In the genomic region with DNA sequence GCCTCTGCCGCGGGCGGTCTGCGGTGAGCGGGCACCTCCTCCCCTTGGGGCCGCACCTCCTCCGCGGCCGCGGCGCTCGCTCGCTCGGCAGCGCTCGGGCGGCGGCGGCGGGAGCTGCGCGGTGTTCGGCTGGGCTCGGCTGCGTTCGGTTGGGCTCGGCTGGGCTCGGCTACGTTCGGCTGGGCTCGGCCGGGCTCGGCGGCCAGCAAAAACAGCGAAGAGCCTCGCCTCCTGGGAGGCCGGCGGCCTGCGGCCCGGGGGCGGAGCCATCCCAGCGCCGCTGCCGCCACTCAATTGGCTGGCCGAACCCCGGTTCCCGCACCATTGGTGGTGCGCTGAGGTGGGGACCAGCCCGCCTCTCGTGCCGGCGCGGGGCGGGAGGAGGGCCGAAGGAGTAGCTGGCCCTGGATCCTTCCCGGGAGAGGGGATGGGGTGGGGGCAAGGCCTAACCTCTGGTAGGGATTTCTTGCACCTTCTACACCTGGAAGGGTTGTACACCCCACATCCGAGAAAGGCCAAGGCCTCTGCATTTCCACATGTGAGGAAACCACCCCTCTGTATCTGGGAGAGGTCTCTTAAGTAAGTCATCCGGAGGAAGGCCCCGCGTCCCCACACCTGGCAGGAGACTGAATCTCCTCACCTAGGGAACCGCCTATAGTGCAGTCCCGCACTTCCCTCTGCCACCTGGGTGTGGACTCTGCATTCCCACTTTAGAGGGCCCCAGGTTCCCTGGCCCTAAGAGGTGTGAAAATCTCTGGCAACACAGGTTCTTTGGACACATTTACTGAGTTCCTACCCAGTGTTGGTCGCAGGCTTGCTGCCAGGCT, we compare ENCODE assay signal across 8 cellular contexts. TPM values are rescaled to one million over a fixed set of nuclear protein-coding genes. Genes with fewer than 3 reads are reported as not detected.
A peak's percentile ranks its signal among the peaks of the same experiment; 100 is the strongest.
DNase-seq lines count a peak whose midpoint lies in the region; ATAC-seq and TF ChIP-seq lines count a peak whose summit lies in the region.

Gene ENHO (minus strand): TSS at position 20 of the 827 bp plus-strand sequence. CDS start 1,295 bp downstream, outside the sequence.

- no peaks in the 10 kb centered on the region for H3K27me3 ChIP-seq in CD4-positive, alpha-beta T cell (ENCODE audit: control insufficient read depth, insufficient read depth, low read length)
- H3K27me3 ChIP-seq in NT2/D1 (ENCODE audit: insufficient read depth, insufficient read length): peaks cover 31% of the 10 kb centered on the region

- POLR2A ChIA-PET in CD4-positive, alpha-beta T cell (lab: Charles Lee): interaction anchor here (1.0 to 1.7 kb wide), 3 partner anchors 65 to 144 kb away, joined by 3 to 6 read pairs (median 4); partner anchors contain the start of genes DNAI1, FAM219A and SIGMAR1

- no peak for TF ChIP-seq CTCF in CD4-positive, alpha-beta T cell (IDR thresholded peaks at IDR 0.05)
- TF ChIP-seq CTCF in endothelial cell (IDR thresholded peaks at IDR 0.05; ENCODE audit: unreplicated experiment) (no peak), mesothelial cell of epicardium (IDR thresholded peaks at IDR 0.05; ENCODE audit: unreplicated experiment) (no peak)

- peak within 1 kb of the TSS; percentile 42 for H3K4me3 ChIP-seq in NT2/D1 (ENCODE audit: insufficient read length, low read depth)

- intact Hi-C loops in CD4-positive, alpha-beta T cell (cut with DNase I, micrococcal nuclease): loop anchor here in 1 of 2 experiments (2.0 to 10.0 kb wide), 9 partner anchors 64 to 1222 kb away; partner anchors contain the start of genes ATOSB, DCAF12, DNAI1 and DNAJB5

- no peak within 1 kb of the TSS for H3K27ac Mint-ChIP-seq in CD4-positive, alpha-beta T cell
- H3K27ac Mint-ChIP-seq in endothelial cell (ENCODE audit: unreplicated experiment): peak within 1 kb of the TSS; percentile 85
- H3K27ac Mint-ChIP-seq in mesothelial cell of epicardium: no peak within 1 kb of the TSS

- ATAC-seq in CD4-positive, alpha-beta T cell (ENCODE audit: poor library complexity): peak; percentile 98
- peak; percentile 81 for ATAC-seq in GM21360 (IDR thresholded peaks at IDR 0.05; ENCODE audit: unreplicated experiment)

- no peaks in the 10 kb centered on the region for H3K36me3 ChIP-seq in NT2/D1 (ENCODE audit: insufficient read depth, insufficient read length, low read length)

- no peaks in the 10 kb centered on the region for H3K27me3 Mint-ChIP-seq in CD4-positive, alpha-beta T cell
- H3K27me3 Mint-ChIP-seq in endothelial cell (ENCODE audit: unreplicated experiment) (peaks cover 7% of the 10 kb centered on the region), mesothelial cell of epicardium (ENCODE audit: low read depth) (peaks cover 64% of the 10 kb centered on the region)

- no peaks in the 10 kb centered on the region for H3K9me3 ChIP-seq in CD4-positive, alpha-beta T cell (ENCODE audit: control insufficient read depth, low read length)
- H3K9me3 ChIP-seq in NT2/D1 (ENCODE audit: insufficient read depth, low read length): no peaks in the 10 kb centered on the region

- peak; percentile 75 to 93 (median 86) for DNase-seq in CD4-positive, alpha-beta T cell
- DNase-seq in HT-29 (ENCODE audit: low spot score): peak; percentile 87
- peak; percentile 85 for DNase-seq in NT2/D1 (ENCODE audit: low read depth, low spot score)
- DNase-seq in activated CD8-positive, alpha-beta memory T cell treated with anti-CD3 and anti-CD28 coated beads, Interleukin-2, amount 50 U/mL, for 48 hours: peak; percentile 95
- peak; percentile 96 for DNase-seq in endothelial cell (ENCODE audit: low spot score)
- DNase-seq in mesothelial cell of epicardium (ENCODE audit: low spot score in 2 of 2, unreplicated experiment in 2 of 2): peak; percentile 84 to 99
- peak; percentile 72 for DNase-seq in stimulated activated CD8-positive, alpha-beta memory T cell treated with anti-CD3 and anti-CD28 coated beads, Interleukin-15, amount 100 ng/mL, for 1 hour (ENCODE audit: low read depth)

- H3K36me3 Mint-ChIP-seq in CD4-positive, alpha-beta T cell (ENCODE audit: low read depth): no peaks in the 10 kb centered on the region
- H3K36me3 Mint-ChIP-seq in endothelial cell (ENCODE audit: low read depth, unreplicated experiment) (peaks cover 4% of the 10 kb centered on the region), mesothelial cell of epicardium (no peaks in the 10 kb centered on the region)

- H3K9me3 Mint-ChIP-seq in CD4-positive, alpha-beta T cell: no peaks in the 10 kb centered on the region
- no peaks in the 10 kb centered on the region for H3K9me3 Mint-ChIP-seq in endothelial cell (ENCODE audit: unreplicated experiment)
- no peaks in the 10 kb centered on the region for H3K9me3 Mint-ChIP-seq in mesothelial cell of epicardium

- H3K4me1 ChIP-seq in NT2/D1 (ENCODE audit: insufficient read depth, insufficient read length): peaks cover 4% of the 10 kb centered on the region

- CTCF ChIA-PET in CD4-positive, alpha-beta T cell (lab: Charles Lee): no interaction called here

- H3K4me3 Mint-ChIP-seq in CD4-positive, alpha-beta T cell: peak within 1 kb of the TSS; percentile 69
- peak within 1 kb of the TSS; percentile 90 for H3K4me3 Mint-ChIP-seq in endothelial cell (ENCODE audit: unreplicated experiment)
- H3K4me3 Mint-ChIP-seq in mesothelial cell of epicardium: peak within 1 kb of the TSS; percentile 62

- H3K4me1 Mint-ChIP-seq in CD4-positive, alpha-beta T cell (ENCODE audit: low read depth): peaks cover 12% of the 10 kb centered on the region
- H3K4me1 Mint-ChIP-seq in endothelial cell (ENCODE audit: unreplicated experiment) (peaks cover 9% of the 10 kb centered on the region), mesothelial cell of epicardium (no peaks in the 10 kb centered on the region)

- H3K9ac ChIP-seq in NT2/D1 (ENCODE audit: insufficient read length, low read depth): peak within 1 kb of the TSS; percentile 85

- no peak within 1 kb of the TSS for H3K27ac ChIP-seq in CD4-positive, alpha-beta T cell (ENCODE audit: low read depth, low read length)

RNA-seq across cellular contexts. Expression of gene ENHO, which starts in this region (rescaled TPM):
- total RNA-seq in CD4-positive, alpha-beta T cell: under 1 TPM in 1 of 2 experiments, not detected in 1; 0.45 TPM
- total RNA-seq in HT-29 (2014; rRNA removed; shearing (Covaris generic)): 0.94 and 1.4 TPM in 2 replicates
- total RNA-seq in endothelial cell (ENCODE audit: unreplicated experiment): 4.1 TPM
- total RNA-seq in mesothelial cell of epicardium: 0.96 to 1.1 TPM (median 1.0 TPM) in 3 replicates

Comparison
In these comparisons a context has a peak if more than half of its experiments do, and no peak if none do; other contexts are left out.
1. Peak in DNase-seq and ATAC-seq in CD4-positive, alpha-beta T cell; RNA of the gene not detected or under 1 TPM.